In the genomic region with DNA sequence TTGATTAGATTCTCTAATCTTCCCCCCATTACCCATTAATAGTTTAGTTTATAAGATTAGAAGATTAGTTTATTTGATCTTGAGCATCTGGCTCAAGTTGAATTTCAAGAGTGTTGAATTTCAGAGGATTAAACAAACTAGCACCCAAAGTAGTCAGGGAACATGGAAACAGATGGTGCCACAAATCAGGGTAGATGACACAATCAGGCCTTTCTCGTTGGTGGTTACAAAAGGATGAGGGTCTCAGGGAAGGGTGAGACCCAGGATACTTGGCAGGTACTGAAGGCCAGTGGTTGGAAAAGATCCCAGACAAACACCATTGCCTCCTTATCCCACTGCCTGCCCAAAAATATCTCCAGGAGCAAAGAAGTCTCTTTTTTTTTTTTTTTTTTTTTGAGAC, we compare ENCODE assay signal across 29 cellular contexts. TPM values are rescaled to one million over a fixed set of nuclear protein-coding genes. Genes with fewer than 3 reads are reported as not detected.
"Had no signal": no experiment of that assay in that cellular context is flagged by ENCODE, and none has a peak within 500 bp of the region (broad histone marks: within the 10 kb centered on the region; RNA-seq: fewer than 3 reads in every experiment).

No MANE protein-coding gene starts in this region.

- H3K27me3 ChIP-seq: colonic mucosa, gastrocnemius medialis, ovary, sigmoid colon, stomach, thyroid gland had no signal

- H3K4me3 ChIP-seq: colonic mucosa, gastrocnemius medialis, ovary, psoas muscle, sigmoid colon, stomach, thyroid gland had no signal

- H3K36me3 ChIP-seq: colonic mucosa, gastrocnemius medialis, ovary, sigmoid colon, stomach, thyroid gland had no signal

- H3K9me3 ChIP-seq: colonic mucosa, gastrocnemius medialis, ovary, psoas muscle, sigmoid colon, stomach, thyroid gland had no signal

- H3K4me1 ChIP-seq: colonic mucosa, gastrocnemius medialis, psoas muscle had no signal

- ATAC-seq: esophagus mucosa; gastrocnemius medialis; naive thymus-derived CD8-positive, alpha-beta T cell; psoas muscle; right cardiac atrium; stimulated activated effector memory CD8-positive, alpha-beta T cell treated with anti-CD3 and anti-CD28 coated beads, Interleukin-12 subunit alpha, Interleukin-12 subunit beta, amount 100 ng/mL, for 72 hours had no signal

- H3K27ac ChIP-seq: colonic mucosa, epithelial cell of prostate, gastrocnemius medialis, ovary, psoas muscle, sigmoid colon, stomach, thyroid gland had no signal

- DNase-seq: colonic mucosa; effector CD8-positive, alpha-beta T cell; endodermal cell; foreskin fibroblast; gastrocnemius medialis; head of caudate nucleus; mesenchymal stem cell; naive thymus-derived CD8-positive, alpha-beta T cell; nephron progenitor cell; nucleus accumbens; ovary; posterior cingulate gyrus; psoas muscle; right cardiac atrium; sigmoid colon; stimulated activated CD4-positive, alpha-beta T cell treated with anti-CD3 and anti-CD28 coated beads, Interleukin-2, amount 100 ng/mL, for 24 hours; stimulated activated CD4-positive, alpha-beta T cell treated with anti-CD3 and anti-CD28 coated beads, Interleukin-4, amount 100 ng/mL, for 24 hours; stimulated activated naive CD4-positive, alpha-beta T cell treated with Interleukin-2 at 50 U/mL for 16 hours; stomach; thyroid gland had no signal

RNA-seq across cellular contexts. Expression of a gene that starts 29.5 kb away (rescaled TPM):
- total RNA-seq: endodermal cell; gastrocnemius medialis; glomerular endothelial cell; liver; lung microvascular endothelial cell; naive thymus-derived CD8-positive, alpha-beta T cell; psoas muscle; right cardiac atrium; sigmoid colon; skeletal muscle tissue; subcutaneous adipose tissue; temporal lobe had no signal
- polyA plus RNA-seq: naive thymus-derived CD8-positive, alpha-beta T cell; ovary; psoas muscle; right cardiac atrium had no signal
